In genomic region chr22:50739894-50740293, GRCh38 we compare ENCODE assay signal across 23 cellular contexts. TPM values are rescaled to one million over a fixed set of nuclear protein-coding genes. Genes with fewer than 3 reads are reported as not detected.
DNase-seq lines count a peak whose midpoint lies in the region; ATAC-seq and TF ChIP-seq lines count a peak whose summit lies in the region.
"Had no signal": no experiment of that assay in that cellular context is flagged by ENCODE, and none has a peak within 500 bp of the region (broad histone marks: within the 10 kb centered on the region; RNA-seq: fewer than 3 reads in every experiment).

No MANE protein-coding gene starts in this region.

- peaks cover 0 to 7% (median 0%) of the 10 kb centered on the region in 7 donors for H3K27me3 ChIP-seq in spleen (replicated peaks in 1 of 7)
- H3K27me3 ChIP-seq: breast epithelium, uterus had no signal

- H3K27ac Mint-ChIP-seq in activated CD4-positive, alpha-beta T cell treated with anti-CD3 and anti-CD28 coated beads, Interleukin-2, amount 10 ng/mL, durations not matched to agents 7 days and 5 days = no peak overlapping the region
- no peak overlapping the region for H3K27ac Mint-ChIP-seq in activated T-helper 2 cell treated with anti-CD3 and anti-CD28 coated beads, Interferon-gamma antibody, Interleukin-2, Interleukin-4, amounts not matched to agents 10 μg/mL and 5 μg/mL and 100 μg/mL, durations not matched to agents 14 hours and 24 hours and 36 hours
- H3K27ac Mint-ChIP-seq: activated naive CD8-positive, alpha-beta T cell treated with anti-CD3 and anti-CD28 coated beads for 36 hours; stimulated activated naive CD8-positive, alpha-beta T cell treated with anti-CD3 and anti-CD28 coated beads, Interleukin-15, Interleukin-2, amounts not matched to agents 100 ng/mL and 50 ng/mL, for 24 hours had no signal

- H3K4me3 Mint-ChIP-seq in activated CD4-positive, alpha-beta T cell treated with anti-CD3 and anti-CD28 coated beads, Interleukin-2, amount 10 ng/mL, durations not matched to agents 7 days and 5 days = no peak overlapping the region
- H3K4me3 Mint-ChIP-seq in activated T-helper 2 cell treated with anti-CD3 and anti-CD28 coated beads, Interferon-gamma antibody, Interleukin-2, Interleukin-4, amounts not matched to agents 10 μg/mL and 5 μg/mL and 100 μg/mL, durations not matched to agents 14 hours and 24 hours and 36 hours (ENCODE audit: low read depth) = no peak overlapping the region
- H3K4me3 Mint-ChIP-seq: activated naive CD8-positive, alpha-beta T cell treated with anti-CD3 and anti-CD28 coated beads for 36 hours; stimulated activated naive CD8-positive, alpha-beta T cell treated with anti-CD3 and anti-CD28 coated beads, Interleukin-15, Interleukin-2, amounts not matched to agents 100 ng/mL and 50 ng/mL, for 24 hours had no signal

- no peaks in the 10 kb centered on the region for H3K4me1 ChIP-seq in spleen
- H3K4me1 ChIP-seq: breast epithelium, Caco-2, uterus had no signal

- no peaks in the 10 kb centered on the region for H3K36me3 ChIP-seq in spleen
- H3K36me3 ChIP-seq: breast epithelium, uterus had no signal

- no peak for TF ChIP-seq CTCF in spleen (IDR thresholded peaks at IDR 0.05 in 8 of 11, conservative IDR thresholded peaks at IDR 0.05 in 3 of 11)

- H3K27me3 Mint-ChIP-seq in activated CD4-positive, alpha-beta T cell treated with anti-CD3 and anti-CD28 coated beads, Interleukin-2, amount 10 ng/mL, durations not matched to agents 7 days and 5 days = no peaks in the 10 kb centered on the region
- H3K27me3 Mint-ChIP-seq in activated T-helper 2 cell treated with anti-CD3 and anti-CD28 coated beads, Interferon-gamma antibody, Interleukin-2, Interleukin-4, amounts not matched to agents 10 μg/mL and 5 μg/mL and 100 μg/mL, durations not matched to agents 14 hours and 24 hours and 36 hours (ENCODE audit: low read depth) = no peaks in the 10 kb centered on the region
- H3K27me3 Mint-ChIP-seq: activated naive CD8-positive, alpha-beta T cell treated with anti-CD3 and anti-CD28 coated beads for 36 hours; stimulated activated naive CD8-positive, alpha-beta T cell treated with anti-CD3 and anti-CD28 coated beads, Interleukin-15, Interleukin-2, amounts not matched to agents 100 ng/mL and 50 ng/mL, for 24 hours had no signal

- no peaks in the 10 kb centered on the region for H3K9me3 Mint-ChIP-seq in activated CD4-positive, alpha-beta T cell treated with anti-CD3 and anti-CD28 coated beads, Interleukin-2, amount 10 ng/mL, durations not matched to agents 7 days and 5 days
- H3K9me3 Mint-ChIP-seq in activated T-helper 2 cell treated with anti-CD3 and anti-CD28 coated beads, Interferon-gamma antibody, Interleukin-2, Interleukin-4, amounts not matched to agents 10 μg/mL and 5 μg/mL and 100 μg/mL, durations not matched to agents 14 hours and 24 hours and 36 hours = no peaks in the 10 kb centered on the region
- H3K9me3 Mint-ChIP-seq: activated naive CD8-positive, alpha-beta T cell treated with anti-CD3 and anti-CD28 coated beads for 36 hours; stimulated activated naive CD8-positive, alpha-beta T cell treated with anti-CD3 and anti-CD28 coated beads, Interleukin-15, Interleukin-2, amounts not matched to agents 100 ng/mL and 50 ng/mL, for 24 hours had no signal

- TF ChIP-seq POLR2A in spleen (IDR thresholded peaks at IDR 0.05) = no peak

- CTCF ChIA-PET in activated CD4-positive, alpha-beta T cell treated with anti-CD3 and anti-CD28 coated beads, Interleukin-2, amount 10 ng/mL, durations not matched to agents 7 days and 5 days (lab: Charles Lee) = no interaction called here

- H3K4me3 ChIP-seq in spleen = no peak overlapping the region
- H3K4me3 ChIP-seq: breast epithelium, PC-9, uterus had no signal

- intact Hi-C loops in activated T-helper 2 cell treated with anti-CD3 and anti-CD28 coated beads, Interferon-gamma antibody, Interleukin-2, Interleukin-4, amounts not matched to agents 10 μg/mL and 5 μg/mL and 100 μg/mL, durations not matched to agents 14 hours and 24 hours and 36 hours (cut with micrococcal nuclease) = no loop called here
- intact Hi-C loops in spleen (cut with DNase I; ENCODE audit: low total_unique reads) = no loop called here

- no peaks in the 10 kb centered on the region for H3K4me1 Mint-ChIP-seq in activated CD4-positive, alpha-beta T cell treated with anti-CD3 and anti-CD28 coated beads, Interleukin-2, amount 10 ng/mL, durations not matched to agents 7 days and 5 days
- no peaks in the 10 kb centered on the region for H3K4me1 Mint-ChIP-seq in activated T-helper 2 cell treated with anti-CD3 and anti-CD28 coated beads, Interferon-gamma antibody, Interleukin-2, Interleukin-4, amounts not matched to agents 10 μg/mL and 5 μg/mL and 100 μg/mL, durations not matched to agents 14 hours and 24 hours and 36 hours (ENCODE audit: low read depth)

- WGBS in spleen, 5 donors = 72 to 92% (median 86%) methylated on average over 9 to 12 of the region's 12 CpGs

- POLR2A ChIA-PET in activated CD4-positive, alpha-beta T cell treated with anti-CD3 and anti-CD28 coated beads, Interleukin-2, amount 10 ng/mL, durations not matched to agents 7 days and 5 days (lab: Charles Lee) = no interaction called here

- no peaks in the 10 kb centered on the region for H3K9me3 ChIP-seq in spleen
- H3K9me3 ChIP-seq: breast epithelium, Caco-2, uterus had no signal

- H3K36me3 Mint-ChIP-seq in activated CD4-positive, alpha-beta T cell treated with anti-CD3 and anti-CD28 coated beads, Interleukin-2, amount 10 ng/mL, durations not matched to agents 7 days and 5 days (ENCODE audit: low read depth) = no peaks in the 10 kb centered on the region
- no peaks in the 10 kb centered on the region for H3K36me3 Mint-ChIP-seq in activated T-helper 2 cell treated with anti-CD3 and anti-CD28 coated beads, Interferon-gamma antibody, Interleukin-2, Interleukin-4, amounts not matched to agents 10 μg/mL and 5 μg/mL and 100 μg/mL, durations not matched to agents 14 hours and 24 hours and 36 hours (ENCODE audit: low read depth)
- H3K36me3 Mint-ChIP-seq: activated naive CD8-positive, alpha-beta T cell treated with anti-CD3 and anti-CD28 coated beads for 36 hours had no signal

- H3K27ac ChIP-seq in spleen = no peak overlapping the region
- H3K27ac ChIP-seq: breast epithelium, PC-9, uterus, VCaP had no signal

- ATAC-seq in GM18502 (IDR thresholded peaks at IDR 0.05; ENCODE audit: poor library complexity, unreplicated experiment) = no peak

- DNase-seq in activated CD4-positive, alpha-beta T cell treated with anti-CD3 and anti-CD28 coated beads, Interleukin-2, amount 10 ng/mL, durations not matched to agents 7 days and 5 days = peak; percentile 2
- no peak for DNase-seq in activated CD4-positive, alpha-beta T cell treated with anti-CD3 and anti-CD28 coated beads for 4 hours
- peak; percentile 18 for DNase-seq in NCI-H2107 (lab: John Stamatoyannopoulos, UW)
- peak; percentile 4 for DNase-seq in activated T-helper 2 cell treated with anti-CD3 and anti-CD28 coated beads, Interferon-gamma antibody, Interleukin-2, Interleukin-4, amounts not matched to agents 10 μg/mL and 5 μg/mL and 100 μg/mL, durations not matched to agents 14 hours and 24 hours and 36 hours (ENCODE audit: low spot score)
- DNase-seq in spleen = peak; percentile 47
- no peak for DNase-seq in hippocampal formation (lab: John Stamatoyannopoulos, UW)
- no peak for DNase-seq in kidney glomerular epithelial cell (lab: John Stamatoyannopoulos, UW)
- DNase-seq: activated naive CD8-positive, alpha-beta T cell treated with anti-CD3 and anti-CD28 coated beads for 36 hours; Caco-2; effector CD4-positive, alpha-beta T cell; GDM1; HCEC 1CT; NCI-H524 treated with DMSO at 0.1 percent for 48 hours; PC-9; stimulated activated CD4-positive, alpha-beta T cell treated with anti-CD3 and anti-CD28 coated beads, Interleukin-12 subunit alpha, Interleukin-12 subunit beta, amount 100 ng/mL, for 4 hours; SW 1271; uterus had no signal

RNA-seq across cellular contexts. Expression of gene ACR, which starts 1.9 kb away (rescaled TPM):
- not detected for total RNA-seq in activated CD4-positive, alpha-beta T cell treated with anti-CD3 and anti-CD28 coated beads, Interleukin-2, amount 10 ng/mL, durations not matched to agents 7 days and 5 days
- total RNA-seq in activated T-helper 2 cell treated with anti-CD3 and anti-CD28 coated beads, Interferon-gamma antibody, Interleukin-2, Interleukin-4, amounts not matched to agents 10 μg/mL and 5 μg/mL and 100 μg/mL, durations not matched to agents 14 hours and 24 hours and 36 hours = not detected in 2 replicates
- total RNA-seq in spleen = 10 to 100 TPM in 1 of 7 donors, 1 to 10 TPM in 5, under 1 TPM in 1; 0.88 to 12.5 (median 2.3) TPM
- 1 to 10 TPM in 1 of 3 donors, under 1 TPM in 2; 0.21 to 1.2 (median 0.67) TPM for polyA plus RNA-seq in spleen
- total RNA-seq: activated naive CD8-positive, alpha-beta T cell treated with anti-CD3 and anti-CD28 coated beads for 36 hours; Caco-2; fibroblast of lung; kidney epithelial cell; PC-9 had no signal
- polyA plus RNA-seq: fibroblast of lung had no signal

RNA-seq across cellular contexts. Expression of gene RABL2B, which starts 43.5 kb away (rescaled TPM):
- 10 to 100 TPM; 28.2 to 29.0 TPM for total RNA-seq in activated CD4-positive, alpha-beta T cell treated with anti-CD3 and anti-CD28 coated beads, Interleukin-2, amount 10 ng/mL, durations not matched to agents 7 days and 5 days
- total RNA-seq in activated T-helper 2 cell treated with anti-CD3 and anti-CD28 coated beads, Interferon-gamma antibody, Interleukin-2, Interleukin-4, amounts not matched to agents 10 μg/mL and 5 μg/mL and 100 μg/mL, durations not matched to agents 14 hours and 24 hours and 36 hours = 34.9 and 35.7 TPM in 2 replicates
- 10 to 100 TPM; 17.1 to 46.9 (median 20.7) TPM for total RNA-seq in spleen
- polyA plus RNA-seq in spleen = 10 to 100 TPM; 14.5 to 21.4 (median 14.9) TPM

Comparison
In these comparisons a context has a peak if more than half of its experiments do, and no peak if none do; other contexts are left out.
1. DNase-seq: peak in activated CD4-positive, alpha-beta T cell treated with anti-CD3 and anti-CD28 coated beads, Interleukin-2, amount 10 ng/mL, durations not matched to agents 7 days and 5 days (single experiment), NCI-H2107 (single experiment), activated T-helper 2 cell treated with anti-CD3 and anti-CD28 coated beads, Interferon-gamma antibody, Interleukin-2, Interleukin-4, amounts not matched to agents 10 μg/mL and 5 μg/mL and 100 μg/mL, durations not matched to agents 14 hours and 24 hours and 36 hours (single experiment) and spleen (single experiment); none in activated CD4-positive, alpha-beta T cell treated with anti-CD3 and anti-CD28 coated beads for 4 hours (0 of 2), hippocampal formation (0 of 2) and kidney glomerular epithelial cell (single experiment).